20 cellular contexts compared by ENCODE assay signal in the genomic region with DNA sequence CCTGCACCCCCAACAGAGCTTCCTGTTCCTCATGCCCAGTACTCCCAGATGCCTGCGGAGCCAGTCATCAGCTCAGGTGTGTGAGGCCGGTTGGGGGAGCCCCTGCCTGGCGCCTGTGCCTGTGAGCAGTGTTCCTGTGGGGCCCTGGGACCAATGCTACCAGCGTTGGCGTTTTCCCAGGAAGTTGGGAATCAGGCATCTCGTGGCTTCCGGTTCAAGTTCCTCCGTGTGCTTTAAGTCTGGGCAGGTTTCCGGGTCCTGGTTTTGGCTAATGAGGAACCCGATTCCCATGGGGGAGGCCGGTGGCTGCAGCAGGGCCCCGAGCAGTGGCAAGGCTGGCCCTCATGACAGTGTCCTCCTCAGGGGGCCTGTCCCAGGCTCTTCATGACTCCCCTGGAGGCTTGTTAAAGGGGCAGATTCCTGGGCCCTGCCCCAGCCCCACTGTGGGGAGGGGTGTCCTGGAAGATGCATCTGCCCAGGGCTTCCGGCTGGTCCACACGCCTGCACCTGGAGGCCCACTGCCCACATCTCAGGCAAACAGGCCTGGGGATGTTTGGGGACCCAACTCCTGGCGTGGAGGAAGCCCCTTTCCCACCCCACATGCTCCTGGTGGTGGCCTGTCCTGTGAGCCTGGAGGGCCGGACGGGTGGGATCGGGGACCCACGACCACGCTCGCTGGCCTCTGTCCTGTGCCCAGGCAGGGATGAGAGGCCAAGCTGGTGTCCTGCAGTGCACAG. TPM values are rescaled to one million over a fixed set of nuclear protein-coding genes. Genes with fewer than 3 reads are reported as not detected.
DNase-seq lines count a peak whose midpoint lies in the region; ATAC-seq, FAIRE-seq and TF ChIP-seq lines count a peak whose summit lies in the region.
"Had no signal": no experiment of that assay in that cellular context is flagged by ENCODE, and none has a peak within 500 bp of the region (broad histone marks: within the 10 kb centered on the region; RNA-seq: fewer than 3 reads in every experiment).

No MANE protein-coding gene starts in this region.

- CTCF ChIA-PET in activated naive CD4-positive, alpha-beta T cell treated with anti-CD3 and anti-CD28 coated beads for 36 hours (lab: Charles Lee): no interaction called here

- no peaks in the 10 kb centered on the region for H3K36me3 ChIP-seq in bronchial epithelial cell (ENCODE audit: control insufficient read depth, insufficient read depth, low read length)
- H3K36me3 ChIP-seq: sigmoid colon, tibial artery had no signal

- no peak for FAIRE-seq in bronchial epithelial cell (lab: Jason Lieb, UNC)
- FAIRE-seq: A549, colon had no signal

- no peaks in the 10 kb centered on the region for H3K27me3 ChIP-seq in bronchial epithelial cell (ENCODE audit: control insufficient read depth, insufficient read depth, low read length)

- H3K4me3 ChIP-seq in bronchial epithelial cell (ENCODE audit: low read depth, low read length): no peak overlapping the region
- H3K4me3 ChIP-seq: A549, PC-9, sigmoid colon, tibial artery had no signal

- no peaks in the 10 kb centered on the region for H3K9me3 Mint-ChIP-seq in activated naive CD4-positive, alpha-beta T cell treated with anti-CD3 and anti-CD28 coated beads for 36 hours
- H3K9me3 Mint-ChIP-seq in IgD-negative memory B cell: no peaks in the 10 kb centered on the region
- H3K9me3 Mint-ChIP-seq in stimulated activated naive B cell treated with anti-CD40 and anti-IgM and Interleukin-4, amounts not matched to agents 10 μg/mL and 1 μg/mL and 100 μg/mL, for 72 hours: peaks cover 0 to 5% of the 10 kb centered on the region in 2 donors
- H3K9me3 Mint-ChIP-seq: activated T-helper 2 cell treated with anti-CD3 and anti-CD28 coated beads, Interferon-gamma antibody, Interleukin-2, Interleukin-4, amounts not matched to agents 10 μg/mL and 5 μg/mL and 100 μg/mL, durations not matched to agents 14 hours and 24 hours and 36 hours; CD8-positive, alpha-beta T cell had no signal

- peaks cover 24% of the 10 kb centered on the region for H3K4me1 Mint-ChIP-seq in activated naive CD4-positive, alpha-beta T cell treated with anti-CD3 and anti-CD28 coated beads for 36 hours (ENCODE audit: low read depth)
- peaks cover 24 to 40% (median 29%) of the 10 kb centered on the region in 3 donors for H3K4me1 Mint-ChIP-seq in IgD-negative memory B cell
- peaks cover 50 to 61% of the 10 kb centered on the region in 2 donors for H3K4me1 Mint-ChIP-seq in stimulated activated naive B cell treated with anti-CD40 and anti-IgM and Interleukin-4, amounts not matched to agents 10 μg/mL and 1 μg/mL and 100 μg/mL, for 72 hours

- intact Hi-C loops in activated naive CD4-positive, alpha-beta T cell treated with anti-CD3 and anti-CD28 coated beads for 36 hours (cut with micrococcal nuclease): no loop called here

- no peak for TF ChIP-seq CTCF in bronchial epithelial cell (IDR thresholded peaks at IDR 0.05; ENCODE audit: insufficient read depth, low read length, severe bottlenecking)
- TF ChIP-seq CTCF in omental fat pad (IDR thresholded peaks at IDR 0.05): no peak

- no peaks in the 10 kb centered on the region for H3K36me3 Mint-ChIP-seq in activated naive CD4-positive, alpha-beta T cell treated with anti-CD3 and anti-CD28 coated beads for 36 hours (ENCODE audit: low read depth)
- H3K36me3 Mint-ChIP-seq in IgD-negative memory B cell: no peaks in the 10 kb centered on the region
- peaks cover 3 to 8% of the 10 kb centered on the region in 2 donors for H3K36me3 Mint-ChIP-seq in stimulated activated naive B cell treated with anti-CD40 and anti-IgM and Interleukin-4, amounts not matched to agents 10 μg/mL and 1 μg/mL and 100 μg/mL, for 72 hours
- H3K36me3 Mint-ChIP-seq: CD8-positive, alpha-beta T cell had no signal

- peak; percentile 18 for DNase-seq in activated naive CD4-positive, alpha-beta T cell treated with anti-CD3 and anti-CD28 coated beads for 36 hours
- DNase-seq in activated naive CD4-positive, alpha-beta T cell treated with anti-CD3 and anti-CD28 coated beads, Interleukin-2, amount 50 U/mL, for 16 hours: no peak
- peak; percentile 41 for DNase-seq in bronchial epithelial cell (ENCODE audit: low read depth)
- DNase-seq in omental fat pad (ENCODE audit: low spot score): no peak
- no peak for DNase-seq in NCI-H82 treated with DMSO at 0.1 percent for 48 hours (lab: John Stamatoyannopoulos, UW; ENCODE audit: unreplicated experiment)
- no peak for DNase-seq in NCI-H2029 treated with DMSO at 0.1 percent for 48 hours (lab: John Stamatoyannopoulos, UW)
- DNase-seq in stimulated activated naive B cell treated with anti-CD40 and anti-IgM and Interleukin-4, amounts not matched to agents 10 μg/mL and 1 μg/mL and 100 μg/mL, for 72 hours: no peak
- DNase-seq: anterior cingulate cortex; midbrain; NCI-H524 treated with DMSO at 0.1 percent for 48 hours; occipital lobe; sigmoid colon; stimulated activated CD4-positive, alpha-beta T cell treated with anti-CD3 and anti-CD28 coated beads, Interleukin-4, amount 100 ng/mL, for 24 hours; tibial artery had no signal

- peak; percentile 19 for ATAC-seq in omental fat pad (ENCODE audit: low FRiP score)
- ATAC-seq in stimulated activated naive B cell treated with anti-CD40 and anti-IgM and Interleukin-4, amounts not matched to agents 10 μg/mL and 1 μg/mL and 100 μg/mL, for 72 hours (replicated peaks): no peak
- ATAC-seq: A549; CD8-positive, alpha-beta T cell had no signal

- no peak overlapping the region for H3K27ac Mint-ChIP-seq in activated naive CD4-positive, alpha-beta T cell treated with anti-CD3 and anti-CD28 coated beads for 36 hours
- H3K27ac Mint-ChIP-seq in IgD-negative memory B cell: peak overlapping the region; percentile 80 to 92 (median 80)
- no peak overlapping the region for H3K27ac Mint-ChIP-seq in stimulated activated naive B cell treated with anti-CD40 and anti-IgM and Interleukin-4, amounts not matched to agents 10 μg/mL and 1 μg/mL and 100 μg/mL, for 72 hours
- H3K27ac Mint-ChIP-seq: activated T-helper 2 cell treated with anti-CD3 and anti-CD28 coated beads, Interferon-gamma antibody, Interleukin-2, Interleukin-4, amounts not matched to agents 10 μg/mL and 5 μg/mL and 100 μg/mL, durations not matched to agents 14 hours and 24 hours and 36 hours; CD8-positive, alpha-beta T cell had no signal

- H3K27me3 Mint-ChIP-seq in activated naive CD4-positive, alpha-beta T cell treated with anti-CD3 and anti-CD28 coated beads for 36 hours (ENCODE audit: low read depth): peaks cover 7% of the 10 kb centered on the region
- H3K27me3 Mint-ChIP-seq in IgD-negative memory B cell: peaks cover 5% of the 10 kb centered on the region
- H3K27me3 Mint-ChIP-seq in stimulated activated naive B cell treated with anti-CD40 and anti-IgM and Interleukin-4, amounts not matched to agents 10 μg/mL and 1 μg/mL and 100 μg/mL, for 72 hours: peaks cover 27 to 32% of the 10 kb centered on the region in 2 donors

- no peak overlapping the region for H3K4me3 Mint-ChIP-seq in activated naive CD4-positive, alpha-beta T cell treated with anti-CD3 and anti-CD28 coated beads for 36 hours
- H3K4me3 Mint-ChIP-seq in IgD-negative memory B cell: peak overlapping the region in 3 of 4 donors; percentile 79 to 91 (median 84)
- H3K4me3 Mint-ChIP-seq in stimulated activated naive B cell treated with anti-CD40 and anti-IgM and Interleukin-4, amounts not matched to agents 10 μg/mL and 1 μg/mL and 100 μg/mL, for 72 hours: no peak overlapping the region
- H3K4me3 Mint-ChIP-seq: CD8-positive, alpha-beta T cell had no signal

RNA-seq across cellular contexts. Expression of gene TP73, which starts 26.2 kb away (rescaled TPM):
- total RNA-seq in activated naive CD4-positive, alpha-beta T cell treated with anti-CD3 and anti-CD28 coated beads for 36 hours: under 1 TPM; 0.20 to 0.43 TPM
- polyA plus RNA-seq in IgD-negative memory B cell: 0.88 TPM
- total RNA-seq in bronchial epithelial cell (under 0.01 and 0.13 TPM in 2 replicates), omental fat pad (not detected)
- total RNA-seq: CD8-positive, alpha-beta T cell; sigmoid colon had no signal

RNA-seq across cellular contexts. Expression of gene WRAP73, which starts 28.6 kb away (rescaled TPM):
- total RNA-seq in activated naive CD4-positive, alpha-beta T cell treated with anti-CD3 and anti-CD28 coated beads for 36 hours: 10 to 100 TPM; 32.4 to 35.4 TPM
- polyA plus RNA-seq in IgD-negative memory B cell: 29.7 TPM
- total RNA-seq in bronchial epithelial cell (21.3 and 22.1 TPM in 2 replicates), omental fat pad (10 to 100 TPM; 10.4 to 31.2 (median 15.5) TPM)

RNA-seq across cellular contexts. Expression of gene TPRG1L, which starts 53.7 kb away (rescaled TPM):
- total RNA-seq in activated naive CD4-positive, alpha-beta T cell treated with anti-CD3 and anti-CD28 coated beads for 36 hours: 1 to 10 TPM; 6.8 TPM
- 37.8 TPM for polyA plus RNA-seq in IgD-negative memory B cell
- total RNA-seq in bronchial epithelial cell (31.5 and 33.4 TPM in 2 replicates), omental fat pad (10 to 100 TPM; 24.9 to 53.0 (median 37.4) TPM)

Comparison
In these comparisons a context has a peak if more than half of its experiments do, and no peak if none do; other contexts are left out.
1. DNase-seq: peak in activated naive CD4-positive, alpha-beta T cell treated with anti-CD3 and anti-CD28 coated beads for 36 hours (single experiment) and bronchial epithelial cell (single experiment); none in activated naive CD4-positive, alpha-beta T cell treated with anti-CD3 and anti-CD28 coated beads, Interleukin-2, amount 50 U/mL, for 16 hours (single experiment), omental fat pad (single experiment), NCI-H82 treated with DMSO at 0.1 percent for 48 hours (single experiment), NCI-H2029 treated with DMSO at 0.1 percent for 48 hours (single experiment) and stimulated activated naive B cell treated with anti-CD40 and anti-IgM and Interleukin-4, amounts not matched to agents 10 μg/mL and 1 μg/mL and 100 μg/mL, for 72 hours (single experiment).
2. H3K27ac Mint-ChIP-seq: peak in IgD-negative memory B cell (3 of 3); none in activated naive CD4-positive, alpha-beta T cell treated with anti-CD3 and anti-CD28 coated beads for 36 hours (single experiment) and stimulated activated naive B cell treated with anti-CD40 and anti-IgM and Interleukin-4, amounts not matched to agents 10 μg/mL and 1 μg/mL and 100 μg/mL, for 72 hours (single experiment).
3. H3K4me3 Mint-ChIP-seq: peak in IgD-negative memory B cell (3 of 4); none in activated naive CD4-positive, alpha-beta T cell treated with anti-CD3 and anti-CD28 coated beads for 36 hours (single experiment) and stimulated activated naive B cell treated with anti-CD40 and anti-IgM and Interleukin-4, amounts not matched to agents 10 μg/mL and 1 μg/mL and 100 μg/mL, for 72 hours (0 of 2).